8 cellular contexts compared by ENCODE assay signal in genomic region chr15:48940508-48940907, GRCh38. TPM values are rescaled to one million over a fixed set of nuclear protein-coding genes. Genes with fewer than 3 reads are reported as not detected.
DNase-seq lines count a peak whose midpoint lies in the region; ATAC-seq and TF ChIP-seq lines count a peak whose summit lies in the region.

No MANE protein-coding gene starts in this region.

- no peak overlapping the region for H3K4me3 Mint-ChIP-seq in activated T-helper 1 cell treated with anti-CD3 and anti-CD28 coated beads, Interleukin-12 subunit alpha, Interleukin-12 subunit beta, Interleukin-2, Interleukin-4 antibody, amounts not matched to agents 30 ng/mL and 10 ng/mL and 1 ng/mL, durations not matched to agents 14 hours and 24 hours and 36 hours

- peak in 1 of 2 donors; percentile 12 for TF ChIP-seq EP300 in tibial nerve (IDR thresholded peaks at IDR 0.05)

- intact Hi-C loops in activated T-helper 1 cell treated with anti-CD3 and anti-CD28 coated beads, Interleukin-12 subunit alpha, Interleukin-12 subunit beta, Interleukin-2, Interleukin-4 antibody, amounts not matched to agents 30 ng/mL and 10 ng/mL and 1 ng/mL, durations not matched to agents 14 hours and 24 hours and 36 hours (cut with micrococcal nuclease): loop anchor here (1.0 kb wide), 1 partner anchor 11 kb away; no protein-coding TSS in a partner anchor

- H3K4me1 ChIP-seq in tibial nerve: peaks cover 0 to 27% (median 3%) of the 10 kb centered on the region in 4 donors

- no peaks in the 10 kb centered on the region for H3K27me3 ChIP-seq in tibial nerve

- H3K36me3 Mint-ChIP-seq in activated T-helper 1 cell treated with anti-CD3 and anti-CD28 coated beads, Interleukin-12 subunit alpha, Interleukin-12 subunit beta, Interleukin-2, Interleukin-4 antibody, amounts not matched to agents 30 ng/mL and 10 ng/mL and 1 ng/mL, durations not matched to agents 14 hours and 24 hours and 36 hours (ENCODE audit: low read depth): peaks cover 17% of the 10 kb centered on the region

- WGBS in tibial nerve, 2 donors: 52 to 68% methylated on average over 6 of the region's 6 CpGs

- peaks cover 8% of the 10 kb centered on the region for H3K9me3 Mint-ChIP-seq in activated T-helper 1 cell treated with anti-CD3 and anti-CD28 coated beads, Interleukin-12 subunit alpha, Interleukin-12 subunit beta, Interleukin-2, Interleukin-4 antibody, amounts not matched to agents 30 ng/mL and 10 ng/mL and 1 ng/mL, durations not matched to agents 14 hours and 24 hours and 36 hours

- no peaks in the 10 kb centered on the region for H3K36me3 ChIP-seq in tibial nerve

- no peak overlapping the region for H3K4me3 ChIP-seq in tibial nerve

- TF ChIP-seq CTCF in tibial nerve (IDR thresholded peaks at IDR 0.05): no peak

- peak overlapping the region in 3 of 4 donors; percentile 24 to 90 (median 60) for H3K27ac ChIP-seq in tibial nerve

- DNase-seq in stimulated activated CD4-positive, alpha-beta T cell treated with anti-CD3 and anti-CD28 coated beads, Interleukin-4, amount 100 ng/mL, for 24 hours: peak; percentile 7
- DNase-seq in stimulated activated CD4-positive, alpha-beta T cell treated with anti-CD3 and anti-CD28 coated beads, Interleukin-4, amount 100 ng/mL, for 1 hour: no peak
- no peak for DNase-seq in activated T-helper 1 cell treated with anti-CD3 and anti-CD28 coated beads, Interleukin-12 subunit alpha, Interleukin-12 subunit beta, Interleukin-2, Interleukin-4 antibody, amounts not matched to agents 30 ng/mL and 10 ng/mL and 1 ng/mL, durations not matched to agents 14 hours and 24 hours and 36 hours (ENCODE audit: low spot score)
- DNase-seq in tibial nerve (ENCODE audit: low spot score in 2 of 2) (no peak), GF-D8 (lab: John Stamatoyannopoulos, UW) (no peak), nucleus accumbens (lab: John Stamatoyannopoulos, UW) (no peak), GM19238 (ENCODE audit: insufficient read length, low spot score) (no peak)

- peak overlapping the region; percentile 69 for H3K27ac Mint-ChIP-seq in activated T-helper 1 cell treated with anti-CD3 and anti-CD28 coated beads, Interleukin-12 subunit alpha, Interleukin-12 subunit beta, Interleukin-2, Interleukin-4 antibody, amounts not matched to agents 30 ng/mL and 10 ng/mL and 1 ng/mL, durations not matched to agents 14 hours and 24 hours and 36 hours

- peak; percentile 96 for ATAC-seq in HG02981 (IDR thresholded peaks at IDR 0.05; ENCODE audit: unreplicated experiment)

- no peak for TF ChIP-seq POLR2A in tibial nerve (IDR thresholded peaks at IDR 0.05)

- no peaks in the 10 kb centered on the region for H3K9me3 ChIP-seq in tibial nerve

- peaks cover 54% of the 10 kb centered on the region for H3K4me1 Mint-ChIP-seq in activated T-helper 1 cell treated with anti-CD3 and anti-CD28 coated beads, Interleukin-12 subunit alpha, Interleukin-12 subunit beta, Interleukin-2, Interleukin-4 antibody, amounts not matched to agents 30 ng/mL and 10 ng/mL and 1 ng/mL, durations not matched to agents 14 hours and 24 hours and 36 hours (ENCODE audit: low read depth)

- no peaks in the 10 kb centered on the region for H3K27me3 Mint-ChIP-seq in activated T-helper 1 cell treated with anti-CD3 and anti-CD28 coated beads, Interleukin-12 subunit alpha, Interleukin-12 subunit beta, Interleukin-2, Interleukin-4 antibody, amounts not matched to agents 30 ng/mL and 10 ng/mL and 1 ng/mL, durations not matched to agents 14 hours and 24 hours and 36 hours (ENCODE audit: insufficient read depth)

RNA-seq across cellular contexts. Expression of gene SHC4, which starts 23.2 kb away (rescaled TPM):
- total RNA-seq in activated T-helper 1 cell treated with anti-CD3 and anti-CD28 coated beads, Interleukin-12 subunit alpha, Interleukin-12 subunit beta, Interleukin-2, Interleukin-4 antibody, amounts not matched to agents 30 ng/mL and 10 ng/mL and 1 ng/mL, durations not matched to agents 14 hours and 24 hours and 36 hours: 25.7 and 26.4 TPM in 2 replicates
- total RNA-seq in tibial nerve: 10 to 100 TPM; 36.9 to 71.7 (median 47.5) TPM
